Comparison of ENCODE assay signal across 8 cellular contexts in the genomic region with DNA sequence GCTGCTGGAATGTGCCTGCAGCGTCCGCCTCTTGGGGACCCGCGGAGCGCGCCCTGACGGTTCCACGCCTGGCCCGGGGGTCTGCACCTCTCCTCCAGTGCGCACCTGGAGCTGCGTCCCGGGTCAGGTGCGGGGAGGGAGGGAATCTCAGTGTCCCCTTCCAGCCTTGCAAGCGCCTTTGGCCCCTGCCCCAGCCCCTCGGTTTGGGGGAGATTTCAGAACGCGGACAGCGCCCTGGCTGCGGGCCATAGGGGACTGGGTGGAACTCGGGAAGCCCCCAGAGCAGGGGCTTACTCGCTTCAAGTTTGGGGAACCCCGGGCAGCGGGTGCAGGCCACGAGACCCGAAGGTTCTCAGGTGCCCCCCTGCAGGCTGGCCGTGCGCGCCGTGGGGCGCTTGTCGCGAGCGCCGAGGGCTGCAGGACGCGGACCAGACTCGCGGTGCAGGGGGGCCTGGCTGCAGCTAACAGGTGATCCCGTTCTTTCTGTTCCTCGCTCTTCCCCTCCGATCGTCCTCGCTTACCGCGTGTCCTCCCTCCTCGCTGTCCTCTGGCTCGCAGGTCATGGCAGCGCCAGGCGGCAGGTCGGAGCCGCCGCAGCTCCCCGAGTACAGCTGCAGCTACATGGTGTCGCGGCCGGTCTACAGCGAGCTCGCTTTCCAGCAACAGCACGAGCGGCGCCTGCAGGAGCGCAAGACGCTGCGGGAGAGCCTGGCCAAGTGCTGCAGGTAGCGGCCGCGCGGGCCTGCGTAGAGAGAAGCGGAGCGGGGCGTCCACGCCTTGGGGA. TPM values are rescaled to one million over a fixed set of nuclear protein-coding genes. Genes with fewer than 3 reads are reported as not detected.
DNase-seq lines count a peak whose midpoint lies in the region; ATAC-seq and TF ChIP-seq lines count a peak whose summit lies in the region.

No MANE protein-coding gene starts in this region.

- H3K27me3 Mint-ChIP-seq in memory B cell, result no peaks in the 10 kb centered on the region

- no peaks in the 10 kb centered on the region for H3K36me3 Mint-ChIP-seq in memory B cell
- no peaks in the 10 kb centered on the region for H3K36me3 Mint-ChIP-seq in stimulated activated effector memory CD8-positive, alpha-beta T cell treated with anti-CD3 and anti-CD28 coated beads, Interleukin-12 subunit alpha, Interleukin-12 subunit beta, amount 100 ng/mL, for 72 hours

- H3K27ac Mint-ChIP-seq in memory B cell, result peak overlapping the region; percentile 50
- H3K27ac Mint-ChIP-seq in stimulated activated effector memory CD8-positive, alpha-beta T cell treated with anti-CD3 and anti-CD28 coated beads, Interleukin-12 subunit alpha, Interleukin-12 subunit beta, amount 100 ng/mL, for 72 hours, result no peak overlapping the region

- TF ChIP-seq CTCF in AG04449 (IDR thresholded peaks at IDR 0.05; ENCODE audit: insufficient read depth, low read length, missing control alignments), result peak; percentile 21

- peak; percentile 60 for ATAC-seq in GM18909 (IDR thresholded peaks at IDR 0.05; ENCODE audit: poor library complexity, unreplicated experiment)
- ATAC-seq in memory B cell (ENCODE audit: low read depth), result peak; percentile 75
- peak; percentile 58 for ATAC-seq in stimulated activated effector memory CD8-positive, alpha-beta T cell treated with anti-CD3 and anti-CD28 coated beads, Interleukin-12 subunit alpha, Interleukin-12 subunit beta, amount 100 ng/mL, for 72 hours

- no peak for DNase-seq in AG04449 (ENCODE audit: low read depth, low spot score)
- peak; percentile 45 for DNase-seq in LHCN-M2 (ENCODE audit: low read depth)
- DNase-seq in activated CD4-positive, CD25-positive, alpha-beta regulatory T cell treated with anti-CD3 and anti-CD28 coated beads, Interleukin-2, amount 50 U/mL, for 72 hours, result peak; percentile 59
- peak; percentile 32 to 70 for DNase-seq in dermis microvascular lymphatic vessel endothelial cell (ENCODE audit: low read depth in 2 of 2)
- peak; percentile 53 to 61 for DNase-seq in memory B cell (ENCODE audit: low spot score in 2 of 2)
- peak; percentile 18 to 77 for DNase-seq in stimulated activated effector memory CD8-positive, alpha-beta T cell treated with anti-CD3 and anti-CD28 coated beads, Interleukin-12 subunit alpha, Interleukin-12 subunit beta, amount 100 ng/mL, for 72 hours (ENCODE audit: low spot score in 2 of 2)
- DNase-seq in NCI-H446 treated with DMSO at 0.1 percent for 48 hours (lab: John Stamatoyannopoulos, UW), result no peak

- peaks cover 17% of the 10 kb centered on the region for H3K4me1 Mint-ChIP-seq in memory B cell
- peaks cover 31% of the 10 kb centered on the region for H3K4me1 Mint-ChIP-seq in stimulated activated effector memory CD8-positive, alpha-beta T cell treated with anti-CD3 and anti-CD28 coated beads, Interleukin-12 subunit alpha, Interleukin-12 subunit beta, amount 100 ng/mL, for 72 hours

- CTCF ChIA-PET in AG04449 (lab: Yijun Ruan, JAX), result interaction anchor here (1.0 kb wide), 2 partner anchors 94 to 198 kb away, joined by 3 to 4 read pairs; no protein-coding TSS in a partner anchor

- H3K4me3 Mint-ChIP-seq in memory B cell, result peak overlapping the region; percentile 95
- peak overlapping the region; percentile 80 for H3K4me3 Mint-ChIP-seq in stimulated activated effector memory CD8-positive, alpha-beta T cell treated with anti-CD3 and anti-CD28 coated beads, Interleukin-12 subunit alpha, Interleukin-12 subunit beta, amount 100 ng/mL, for 72 hours

- no peaks in the 10 kb centered on the region for H3K9me3 Mint-ChIP-seq in memory B cell
- H3K9me3 Mint-ChIP-seq in stimulated activated effector memory CD8-positive, alpha-beta T cell treated with anti-CD3 and anti-CD28 coated beads, Interleukin-12 subunit alpha, Interleukin-12 subunit beta, amount 100 ng/mL, for 72 hours, result no peaks in the 10 kb centered on the region

- POLR2A ChIA-PET in AG04449 (lab: Yijun Ruan, JAX), result no interaction called here

- peak overlapping the region; percentile 56 for H3K4me3 ChIP-seq in AG04449 (ENCODE audit: low read depth, low read length)

RNA-seq across cellular contexts. Expression of gene SLC26A4, which starts 0.6 kb away (rescaled TPM):
- total RNA-seq in LHCN-M2 (2014; rRNA removed) (34.8 and 59.2 TPM in 2 replicates), dermis microvascular lymphatic vessel endothelial cell (10.4 and 18.2 TPM in 2 replicates)
- polyA plus RNA-seq in LHCN-M2 (2012), result 1.3 TPM

Comparison
In these comparisons a context has a peak if more than half of its experiments do, and no peak if none do; other contexts are left out.
1. DNase-seq: peak in LHCN-M2 (single experiment), activated CD4-positive, CD25-positive, alpha-beta regulatory T cell treated with anti-CD3 and anti-CD28 coated beads, Interleukin-2, amount 50 U/mL, for 72 hours (single experiment), dermis microvascular lymphatic vessel endothelial cell (2 of 2), memory B cell (2 of 2) and stimulated activated effector memory CD8-positive, alpha-beta T cell treated with anti-CD3 and anti-CD28 coated beads, Interleukin-12 subunit alpha, Interleukin-12 subunit beta, amount 100 ng/mL, for 72 hours (2 of 2); none in AG04449 (single experiment) and NCI-H446 treated with DMSO at 0.1 percent for 48 hours (single experiment).
2. Peak in every context shown above with its lines, with median percentiles within 50 percentile points of each other: ATAC-seq.